ENCODE assay signal across 16 cellular contexts in genomic region chr7:98293265-98293664, GRCh38. TPM values are rescaled to one million over a fixed set of nuclear protein-coding genes. Genes with fewer than 3 reads are reported as not detected.
DNase-seq lines count a peak whose midpoint lies in the region; ATAC-seq, FAIRE-seq and TF ChIP-seq lines count a peak whose summit lies in the region.
"Had no signal": no experiment of that assay in that cellular context is flagged by ENCODE, and none has a peak within 500 bp of the region (broad histone marks: within the 10 kb centered on the region; RNA-seq: fewer than 3 reads in every experiment).

No MANE protein-coding gene starts in this region.

- ATAC-seq in HCT116 (no peak), GM12878 (no peak), gastrocnemius medialis (no peak)

- peaks cover 50 to 76% (median 66%) of the 10 kb centered on the region in 10 experiments for H3K4me1 ChIP-seq in BLaER1 treated with 17β-estradiol and CSF1 and Interleukin-3, amounts not matched to agents 10 nM and 100 nM
- H3K4me1 ChIP-seq in HCT116 (ENCODE audit: control insufficient read depth in 1 of 2, insufficient read depth in 2 of 2, low read length in 2 of 2) (peaks cover 0 to 22% of the 10 kb centered on the region in 2 experiments; a peak in 2 of 4 replicates), GM12878 (ENCODE audit: control insufficient read depth, insufficient read depth, low read length) (no peaks in the 10 kb centered on the region), trophoblast cell (ENCODE audit: control insufficient read depth in 1 of 2, insufficient read depth in 2 of 2, low read length in 2 of 2) (peaks cover 5 to 9% of the 10 kb centered on the region in 2 experiments), GM23248 (ENCODE audit: insufficient read depth) (no peaks in the 10 kb centered on the region), gastrocnemius medialis (peaks cover 17 to 18% of the 10 kb centered on the region in 2 donors)
- H3K4me1 ChIP-seq: BE2C had no signal

- H3K79me1 ChIP-seq in trophoblast cell (ENCODE audit: low read length) = no peaks in the 10 kb centered on the region

- WGBS in GM12878 (ENCODE audit: insufficient coverage, insufficient replicate concordance, low lambda C conversion rate, missing lambda C conversion rate) = 93% methylated on average over 17 of the region's 17 CpGs
- WGBS in trophoblast cell (ENCODE audit: extremely low coverage, insufficient coverage, insufficient read length) = no CpG with 5 or more reads among the region's 17 CpGs
- WGBS in GM23248 (ENCODE audit: low coverage in 1 of 2, low lambda C conversion rate in 2 of 2, missing lambda C conversion rate in 2 of 2), 2 experiments = 82% methylated on average over 17 of the region's 17 CpGs

- H3K23ac ChIP-seq in trophoblast cell (ENCODE audit: low read length) = no peak overlapping the region

- no peak overlapping the region for H2AK5ac ChIP-seq in trophoblast cell (ENCODE audit: low read length)

- H4K8ac ChIP-seq in trophoblast cell (ENCODE audit: low read depth, low read length) = no peak overlapping the region

- H3K79me2 ChIP-seq in HCT116 (ENCODE audit: insufficient read depth, low read length) (peaks cover 62% of the 10 kb centered on the region), GM12878 (ENCODE audit: control insufficient read depth, insufficient read depth, low read length) (no peaks in the 10 kb centered on the region; the same call in 1 of the 2 replicates), trophoblast cell (ENCODE audit: control insufficient read depth, insufficient read depth, low read length, poor library complexity) (no peaks in the 10 kb centered on the region), GM23248 (ENCODE audit: insufficient read depth) (peaks cover 57% of the 10 kb centered on the region)

- no peak overlapping the region for H2BK120ac ChIP-seq in trophoblast cell (ENCODE audit: insufficient read depth, low read length, poor library complexity)

- intact Hi-C loops in HCT116 (cut with micrococcal nuclease) (no loop called here), GM12878 (cut with micrococcal nuclease; ENCODE audit: unreplicated experiment) (no loop called here), gastrocnemius medialis (cut with DNase I; ENCODE audit: low total_unique reads) (no loop called here)

- RAD21 ChIA-PET in HCT116 (lab: Charles Lee; ENCODE audit: low non-redundant PET in 1 of 2, low total read pairs in 2 of 2, uncharacterized antibody in 2 of 2, unreplicated experiment in 2 of 2) = no interaction called here
- RAD21 ChIA-PET in GM12878 (lab: Charles Lee; ENCODE audit: unreplicated experiment) = interaction anchor here (1.5 kb wide), 1 partner anchor 108 kb away, joined by 10 read pairs; the partner anchor contains the start of gene BAIAP2L1

- TF ChIP-seq POLR2A in HCT116 (IDR thresholded peaks at IDR 0.05; ENCODE audit: borderline replicate concordance, extremely low read depth, insufficient read depth, insufficient read length) (no peak), GM12878 (IDR thresholded peaks at IDR 0.05; ENCODE audit: low read depth, low read length) (no peak), gastrocnemius medialis (IDR thresholded peaks at IDR 0.05) (no peak)

- H3K9me3 ChIP-seq in BLaER1 treated with 17β-estradiol and CSF1 and Interleukin-3, amounts not matched to agents 10 nM and 100 nM (replicated peaks in 1 of 11) = no peaks in the 10 kb centered on the region
- H3K9me3 ChIP-seq in HCT116 (ENCODE audit: control insufficient read depth in 1 of 2, insufficient read depth in 1 of 2, low read depth in 1 of 2, low read length in 2 of 2) (no peaks in the 10 kb centered on the region), GM12878 (replicated peaks; ENCODE audit: control insufficient read depth, insufficient read depth, low read length) (no peaks in the 10 kb centered on the region), trophoblast cell (ENCODE audit: insufficient read depth, low read depth, low read length) (no peaks in the 10 kb centered on the region), GM23248 (ENCODE audit: low read depth) (no peaks in the 10 kb centered on the region), gastrocnemius medialis (no peaks in the 10 kb centered on the region)
- H3K9me3 ChIP-seq: BE2C had no signal

- H3F3A ChIP-seq in GM23248 (ENCODE audit: insufficient read depth) = peaks cover 5% of the 10 kb centered on the region; the same call in 1 of the 2 replicates

- peak overlapping the region; percentile 67 to 86 (median 76) for H3K4me2 ChIP-seq in BLaER1 treated with 17β-estradiol and CSF1 and Interleukin-3, amounts not matched to agents 10 nM and 100 nM
- H3K4me2 ChIP-seq in HCT116 (ENCODE audit: low read length) = no peak overlapping the region
- no peak overlapping the region for H3K4me2 ChIP-seq in GM12878 (ENCODE audit: control insufficient read depth, insufficient read depth)
- no peak overlapping the region for H3K4me2 ChIP-seq in trophoblast cell (ENCODE audit: low read length)
- H3K4me2 ChIP-seq in GM23248 (ENCODE audit: unreplicated experiment) = no peak overlapping the region
- H3K4me2 ChIP-seq: KMS-11 had no signal

- H3K9ac ChIP-seq in BLaER1 treated with 17β-estradiol and CSF1 and Interleukin-3, amounts not matched to agents 10 nM and 100 nM = peak overlapping the region in 8 of 11 experiments; percentile 10 to 64 (median 48); a peak in 8 of 22 replicates
- no peak overlapping the region for H3K9ac ChIP-seq in HCT116 (ENCODE audit: low read length)
- H3K9ac ChIP-seq in GM12878 (ENCODE audit: control insufficient read depth, insufficient read depth, low read length) = no peak overlapping the region
- H3K9ac ChIP-seq in trophoblast cell (ENCODE audit: low read length) = no peak overlapping the region
- H3K9ac ChIP-seq in GM23248 = no peak overlapping the region
- H3K9ac ChIP-seq: KMS-11 had no signal

- H2BK5ac ChIP-seq in trophoblast cell (ENCODE audit: low read depth, low read length, poor library complexity) = no peak overlapping the region

- DNase-seq in HCT116 (ENCODE audit: low read depth, low spot score) = no peak
- DNase-seq in GM12878 (ENCODE audit: low read depth, low spot score) = no peak
- peak; percentile 46 to 57 for DNase-seq in trophoblast cell
- DNase-seq in GM23248 = no peak
- DNase-seq in gastrocnemius medialis = no peak
- no peak for DNase-seq in iPS-NIHi11 (ENCODE audit: low spot score)
- DNase-seq: ACHN, BE2C, DMS79 treated with DMSO at 0.1 percent for 48 hours, GF-D8, GOT3, H7 had no signal

- no peak for FAIRE-seq in GM12878 (lab: Jason Lieb, UNC)
- FAIRE-seq: A204.1, GM12891 had no signal

- no peak overlapping the region for H2BK12ac ChIP-seq in trophoblast cell (ENCODE audit: low read length)

- no peak overlapping the region for H3K14ac ChIP-seq in trophoblast cell (ENCODE audit: low read length)

- H3K18ac ChIP-seq in trophoblast cell (ENCODE audit: low read length) = no peak overlapping the region

- no peak overlapping the region for H3K4me3 ChIP-seq in BLaER1 treated with 17β-estradiol and CSF1 and Interleukin-3, amounts not matched to agents 10 nM and 100 nM
- no peak overlapping the region for H3K4me3 ChIP-seq in HCT116 (replicated peaks in 1 of 2; ENCODE audit: low read depth in 1 of 2, low read length in 2 of 2)
- no peak overlapping the region for H3K4me3 ChIP-seq in GM12878
- H3K4me3 ChIP-seq in trophoblast cell (ENCODE audit: low read depth, low read length) = no peak overlapping the region
- H3K4me3 ChIP-seq in GM23248 = no peak overlapping the region
- H3K4me3 ChIP-seq in gastrocnemius medialis = no peak overlapping the region

- no peak for TF ChIP-seq EP300 in GM12878 (IDR thresholded peaks at IDR 0.05; ENCODE audit: borderline replicate concordance in 1 of 2, control insufficient read depth in 1 of 2, low read depth in 2 of 2, low read length in 2 of 2)

- TF ChIP-seq CTCF in HCT116 (IDR thresholded peaks at IDR 0.05 in 2 of 3, conservative IDR thresholded peaks at IDR 0.05 in 1 of 3; ENCODE audit: borderline replicate concordance in 1 of 3, insufficient read depth in 1 of 3, low read depth in 2 of 3, low read length in 2 of 3) = no peak
- TF ChIP-seq CTCF in GM12878 (IDR thresholded peaks at IDR 0.05 in 2 of 3, conservative IDR thresholded peaks at IDR 0.05 in 1 of 3; ENCODE audit: control insufficient read depth in 2 of 3, extremely low read depth in 1 of 3, insufficient read depth in 1 of 3, low read depth in 3 of 3, low read length in 3 of 3) = no peak
- no peak for TF ChIP-seq CTCF in gastrocnemius medialis (IDR thresholded peaks at IDR 0.05 in 4 of 5, conservative IDR thresholded peaks at IDR 0.05 in 1 of 5)

- no TSS peak for BruUV-seq in HCT116 (replicated peaks; lab: Mats Ljungman, UMichigan)
- no TSS peak for BruUV-seq in GM12878 (replicated peaks; lab: Mats Ljungman, UMichigan)

- H2AFZ ChIP-seq in HCT116 (ENCODE audit: low read depth, low read length, poor library complexity, severe bottlenecking) (no peak overlapping the region), GM12878 (ENCODE audit: control insufficient read depth, low read depth, low read length) (no peak overlapping the region), trophoblast cell (ENCODE audit: insufficient read depth, low read length, poor library complexity) (no peak overlapping the region), GM23248 (no peak overlapping the region)

- SMC1A ChIA-PET in GM12878 (lab: Charles Lee; ENCODE audit: uncharacterized antibody, unreplicated experiment) = interaction anchor here (1.0 to 1.1 kb wide), 2 partner anchors 108 to 110 kb away, joined by 3 read pairs; partner anchors contain the start of gene BAIAP2L1

- peaks cover 71 to 100% (median 91%) of the 10 kb centered on the region in 11 experiments for H4K20me1 ChIP-seq in BLaER1 treated with 17β-estradiol and CSF1 and Interleukin-3, amounts not matched to agents 10 nM and 100 nM
- H4K20me1 ChIP-seq in HCT116 (ENCODE audit: insufficient read depth) (no peaks in the 10 kb centered on the region), GM12878 (ENCODE audit: control insufficient read depth, insufficient read depth) (no peaks in the 10 kb centered on the region), GM23248 (ENCODE audit: insufficient read depth) (0 out of 2 replicates have a peak, but pooled peaks cover 2% of the 10 kb centered on the region)

- no peak overlapping the region for H3K4ac ChIP-seq in trophoblast cell (ENCODE audit: low read depth, low read length)

- H3K36me3 ChIP-seq in BLaER1 treated with 17β-estradiol and CSF1 and Interleukin-3, amounts not matched to agents 10 nM and 100 nM = peaks cover 35 to 83% (median 53%) of the 10 kb centered on the region in 11 experiments
- H3K36me3 ChIP-seq in HCT116 (ENCODE audit: control insufficient read depth in 1 of 2, insufficient read depth in 2 of 2, low read length in 2 of 2) (peaks cover 10 to 32% of the 10 kb centered on the region in 2 experiments; a peak in 3 of 4 replicates), GM12878 (ENCODE audit: control insufficient read depth in 2 of 2, insufficient read depth in 2 of 2, low read length in 1 of 2) (peaks cover 5 to 13% of the 10 kb centered on the region in 2 experiments), trophoblast cell (ENCODE audit: control insufficient read depth in 1 of 2, insufficient read depth in 2 of 2, low read length in 2 of 2) (peaks cover 68% of the 10 kb centered on the region in 2 experiments), GM23248 (ENCODE audit: low read depth) (peaks cover 34% of the 10 kb centered on the region), gastrocnemius medialis (peaks cover 0 to 43% of the 10 kb centered on the region in 2 donors)
- H3K36me3 ChIP-seq: BE2C had no signal

- POLR2A ChIA-PET in HCT116 (lab: Charles Lee) = no interaction called here
- POLR2A ChIA-PET in GM12878 (lab: Charles Lee) = interaction anchor here (0.6 kb wide), 1 partner anchor 27 kb away, joined by 4 read pairs; no protein-coding TSS in a partner anchor

- TF ChIP-seq RAD21 in HCT116 (IDR thresholded peaks at IDR 0.05; ENCODE audit: low read depth) (no peak), GM12878 (IDR thresholded peaks at IDR 0.05; ENCODE audit: insufficient read depth, low read depth, low read length) (no peak)

- CTCF ChIA-PET in HCT116 (lab: Charles Lee) (interaction anchor here (1.3 to 2.1 kb wide), 2 partner anchors 108 to 109 kb away, joined by 3 to 7 read pairs; partner anchors contain the start of gene BAIAP2L1), GM12878 (lab: Yijun Ruan, JAX) (interaction anchor here (1.5 kb wide), 1 partner anchor 108 kb away, joined by 11 read pairs; the partner anchor contains the start of gene BAIAP2L1)

- in situ Hi-C loops in GM12878 (cut with MboI) = no loop called here
- in situ Hi-C loops in GM23248 (cut with MboI) = loop anchor here (25.0 kb wide), 1 partner anchor 444 kb away; no protein-coding TSS in a partner anchor
- in situ Hi-C loops in gastrocnemius medialis (cut with MboI; ENCODE audit: low sequenced_read_pairs in 4 of 4) = no loop called here

- no peak overlapping the region for H4K12ac ChIP-seq in trophoblast cell (ENCODE audit: low read depth, low read length)

- H4K91ac ChIP-seq in trophoblast cell (ENCODE audit: low read depth, low read length) = no peak overlapping the region

- no peak overlapping the region for H3K27ac ChIP-seq in BLaER1 treated with 17β-estradiol and CSF1 and Interleukin-3, amounts not matched to agents 10 nM and 100 nM
- no peak overlapping the region for H3K27ac ChIP-seq in HCT116 (ENCODE audit: low read depth, low read length)
- no peak overlapping the region for H3K27ac ChIP-seq in GM12878 (ENCODE audit: control insufficient read depth, insufficient read depth)
- no peak overlapping the region for H3K27ac ChIP-seq in trophoblast cell (ENCODE audit: low read depth, low read length)
- no peak overlapping the region for H3K27ac ChIP-seq in GM23248
- H3K27ac ChIP-seq in gastrocnemius medialis = no peak overlapping the region
- H3K27ac ChIP-seq: KMS-11 had no signal

- H3K9me2 ChIP-seq in HCT116 (ENCODE audit: insufficient read depth) (no peaks in the 10 kb centered on the region), GM23248 (ENCODE audit: insufficient read depth) (no peaks in the 10 kb centered on the region)

- no peaks in the 10 kb centered on the region for H3K27me3 ChIP-seq in BLaER1 treated with 17β-estradiol and CSF1 and Interleukin-3, amounts not matched to agents 10 nM and 100 nM
- H3K27me3 ChIP-seq in HCT116 (ENCODE audit: insufficient read depth, low read length) = no peaks in the 10 kb centered on the region
- no peaks in the 10 kb centered on the region for H3K27me3 ChIP-seq in GM12878 (replicated peaks in 1 of 2; ENCODE audit: control insufficient read depth in 2 of 2, insufficient read depth in 2 of 2, low read length in 1 of 2)
- H3K27me3 ChIP-seq in trophoblast cell (ENCODE audit: insufficient read depth, low read length) = no peaks in the 10 kb centered on the region
- H3K27me3 ChIP-seq in GM23248 (replicated peaks; ENCODE audit: insufficient read depth) = no peaks in the 10 kb centered on the region
- H3K27me3 ChIP-seq in gastrocnemius medialis = no peaks in the 10 kb centered on the region
- H3K27me3 ChIP-seq: BE2C had no signal

RNA-seq across cellular contexts. Expression of gene BRI3, which starts 11.8 kb away (rescaled TPM):
- total RNA-seq in HCT116 (2021; ENCODE audit: unreplicated experiment) (102 TPM), GM12878 (2014; rRNA removed) (22.6 and 23.2 TPM in 2 replicates), GM12878 (2014; rRNA removed; fragmentation: Illumina TruSeq; extraction: Trizol) (17.7 and 21.0 TPM in 2 replicates), GM12878 (2021) (50.9 and 56.3 TPM in 2 replicates), gastrocnemius medialis (100 to 1,000 TPM in 3 of 4 donors, 10 to 100 TPM in 1; 60.5 to 180 (median 114) TPM)
- polyA plus RNA-seq in HCT116 (2012) = 92.5 and 93.5 TPM in 2 replicates
- total RNA-seq in GM12878 (2013; cell fraction: nucleolus; rRNA removed) = 14.2 and 15.0 TPM in 2 replicates
- polyA plus RNA-seq in GM12878 (2011; ENCODE audit: low read depth) = 26.9 TPM
- polyA plus RNA-seq in GM12878 (2011; rRNA removed) (28.3 and 39.9 TPM in 2 replicates), GM12878 (2014; fragmentation: Illumina TruSeq; extraction: Trizol) (9.9 and 15.9 TPM in 2 replicates), GM12878 (2014; fragmentation: Nextera tagmentation; extraction: Ambion mirVana) (10 to 100 TPM in 1 of 2 experiments, 1 to 10 TPM in 1; 4.5 to 22.1 TPM), GM12878 (2014; rRNA removed) (38.4 and 38.5 TPM in 2 replicates), GM12878 (2016; fragmentation: Nextera tagmentation; extraction: Ambion mirVana) (10 to 100 TPM in 1 of 2 experiments, 1 to 10 TPM in 1; 6.4 to 12.9 TPM), GM23248 (2016; fragmentation: Nextera tagmentation; extraction: Ambion mirVana) (195 and 315 TPM in 2 replicates)
- polyA plus RNA-seq in GM12878 (2011; cell fraction: cytosol; rRNA removed) = 40.9 and 48.1 TPM in 2 replicates
- 26.4 and 31.1 TPM in 2 replicates for polyA plus RNA-seq in GM12878 (2011; cell fraction: nucleus; rRNA removed)
- 47.7 and 73.7 TPM in 2 replicates for polyA plus RNA-seq in GM12878 (2012)
- 18.6 and 27.7 TPM in 2 replicates for polyA minus RNA-seq in GM12878 (2011; rRNA and poly(A)+ RNA removed)
- 18.7 and 23.3 TPM in 2 replicates for polyA minus RNA-seq in GM12878 (2011; cell fraction: cytosol; rRNA and poly(A)+ RNA removed)
- polyA minus RNA-seq in GM12878 (2011; cell fraction: nucleus; rRNA and poly(A)+ RNA removed) = 13.7 and 24.1 TPM in 2 replicates
- 402 and 424 TPM in 2 replicates for polyA plus RNA-seq in trophoblast cell (2013)
- 56.5 and 73.3 TPM in 2 replicates for total RNA-seq in GM23248 (2014; rRNA removed; shearing (Covaris generic))

RNA-seq across cellular contexts. Expression of gene TECPR1, which starts 41.2 kb away (rescaled TPM):
- total RNA-seq in HCT116 (2021; ENCODE audit: unreplicated experiment) = 19.9 TPM
- 7.6 and 9.6 TPM in 2 replicates for polyA plus RNA-seq in HCT116 (2012)
- total RNA-seq in GM12878 (2013; cell fraction: nucleolus; rRNA removed) = 40.3 and 47.5 TPM in 2 replicates
- 8.5 and 11.0 TPM in 2 replicates for total RNA-seq in GM12878 (2014; rRNA removed)
- 3.2 and 5.5 TPM in 2 replicates for total RNA-seq in GM12878 (2014; rRNA removed; fragmentation: Illumina TruSeq; extraction: Trizol)
- 15.2 and 16.8 TPM in 2 replicates for total RNA-seq in GM12878 (2021)
- 2.8 TPM for polyA plus RNA-seq in GM12878 (2011; ENCODE audit: low read depth)
- 1.5 and 2.5 TPM in 2 replicates for polyA plus RNA-seq in GM12878 (2011; rRNA removed)
- polyA plus RNA-seq in GM12878 (2011; cell fraction: cytosol; rRNA removed) = 2.5 and 2.9 TPM in 2 replicates
- 9.1 and 24.7 TPM in 2 replicates for polyA plus RNA-seq in GM12878 (2011; cell fraction: nucleus; rRNA removed)
- polyA plus RNA-seq in GM12878 (2012) = 6.6 and 6.7 TPM in 2 replicates
- polyA plus RNA-seq in GM12878 (2014; fragmentation: Illumina TruSeq; extraction: Trizol) = 2.1 and 3.2 TPM in 2 replicates
- polyA plus RNA-seq in GM12878 (2014; fragmentation: Nextera tagmentation; extraction: Ambion mirVana) = under 1 TPM; 0.26 to 0.51 TPM
- 8.8 and 9.1 TPM in 2 replicates for polyA plus RNA-seq in GM12878 (2014; rRNA removed)
- polyA plus RNA-seq in GM12878 (2016; fragmentation: Nextera tagmentation; extraction: Ambion mirVana) = 1 to 10 TPM; 5.2 to 7.4 TPM
- 2.6 and 6.6 TPM in 2 replicates for polyA minus RNA-seq in GM12878 (2011; rRNA and poly(A)+ RNA removed)
- polyA minus RNA-seq in GM12878 (2011; cell fraction: cytosol; rRNA and poly(A)+ RNA removed) = 1.6 and 7.4 TPM in 2 replicates
- 7.5 and 9.1 TPM in 2 replicates for polyA minus RNA-seq in GM12878 (2011; cell fraction: nucleus; rRNA and poly(A)+ RNA removed)
- polyA plus RNA-seq in trophoblast cell (2013) = 4.5 and 4.7 TPM in 2 replicates
- 24.5 and 27.8 TPM in 2 replicates for total RNA-seq in GM23248 (2014; rRNA removed; shearing (Covaris generic))
- polyA plus RNA-seq in GM23248 (2016; fragmentation: Nextera tagmentation; extraction: Ambion mirVana) = 8.1 and 8.2 TPM in 2 replicates
- total RNA-seq in gastrocnemius medialis = 10 to 100 TPM; 16.0 to 59.6 (median 33.9) TPM

Comparison
In these comparisons a context has a peak if more than half of its experiments do, and no peak if none do; other contexts are left out.
1. H3K4me2 ChIP-seq: peak in BLaER1 treated with 17β-estradiol and CSF1 and Interleukin-3, amounts not matched to agents 10 nM and 100 nM (11 of 11); none in HCT116 (single experiment), GM12878 (single experiment), trophoblast cell (single experiment) and GM23248 (single experiment).
2. H3K9ac ChIP-seq: peak in BLaER1 treated with 17β-estradiol and CSF1 and Interleukin-3, amounts not matched to agents 10 nM and 100 nM (8 of 11); none in HCT116 (single experiment), GM12878 (single experiment), trophoblast cell (single experiment) and GM23248 (single experiment).
3. DNase-seq: peak in trophoblast cell (2 of 2); none in HCT116 (single experiment), GM12878 (single experiment), GM23248 (single experiment), gastrocnemius medialis (0 of 2) and iPS-NIHi11 (single experiment).